10 cellular contexts compared by ENCODE assay signal in genomic region chr6:15330174-15330934, GRCh38.
DNase-seq lines count a peak whose midpoint lies in the region; ATAC-seq, FAIRE-seq and TF ChIP-seq lines count a peak whose summit lies in the region.
"Had no signal": no experiment of that assay in that cellular context is flagged by ENCODE, and none has a peak within 500 bp of the region (broad histone marks: within the 10 kb centered on the region; RNA-seq: fewer than 3 reads in every experiment).

No MANE protein-coding gene starts in this region.

- peak overlapping the region; percentile 74 for H3K27ac ChIP-seq in GM12878 (ENCODE audit: control insufficient read depth, insufficient read depth)

- peaks cover 50 to 95% (median 88%) of the 10 kb centered on the region in 4 donors for H3K4me1 Mint-ChIP-seq in naive thymus-derived CD8-positive, alpha-beta T cell

- H3K36me3 Mint-ChIP-seq in naive thymus-derived CD8-positive, alpha-beta T cell, result peaks cover 0 to 2% (median 0%) of the 10 kb centered on the region in 3 donors

- peaks cover 64% of the 10 kb centered on the region for H3K4me1 ChIP-seq in GM12878 (ENCODE audit: control insufficient read depth, insufficient read depth, low read length)

- intact Hi-C loops in GM12878 (cut with micrococcal nuclease; ENCODE audit: unreplicated experiment), result loop anchor here (2.0 kb wide), 2 partner anchors 28 to 56 kb away; no protein-coding TSS in a partner anchor

- SMC1A ChIA-PET in GM12878 (lab: Charles Lee; ENCODE audit: uncharacterized antibody, unreplicated experiment), result interaction anchor here (0.6 to 7.8 kb wide), 17 partner anchors 10 to 134 kb away, joined by 3 to 66 read pairs (median 4); no protein-coding TSS in a partner anchor

- no peak for FAIRE-seq in GM12878 (lab: Jason Lieb, UNC)

- H2AFZ ChIP-seq in GM12878 (ENCODE audit: control insufficient read depth, low read depth, low read length), result no peak overlapping the region

- peak; percentile 21 for ATAC-seq in GM12878
- no peak for ATAC-seq in naive thymus-derived CD8-positive, alpha-beta T cell
- ATAC-seq: left colon had no signal

- TF ChIP-seq EP300 in GM12878 (IDR thresholded peaks at IDR 0.05; ENCODE audit: borderline replicate concordance in 1 of 2, control insufficient read depth in 1 of 2, low read depth in 2 of 2, low read length in 2 of 2), result no peak

- BruUV-seq in GM12878 (replicated peaks; lab: Mats Ljungman, UMichigan), result no TSS peak

- TF ChIP-seq POLR2A in NB4 (IDR thresholded peaks at IDR 0.05; ENCODE audit: extremely low read depth, insufficient read length) (no peak), GM12878 (IDR thresholded peaks at IDR 0.05; ENCODE audit: low read depth, low read length) (no peak)

- POLR2A ChIA-PET in GM12878 (lab: Charles Lee), result interaction anchor here (0.6 to 2.5 kb wide), 10 partner anchors 10 to 111 kb away, joined by 3 to 8 read pairs (median 4); no protein-coding TSS in a partner anchor
- POLR2A ChIA-PET in naive thymus-derived CD8-positive, alpha-beta T cell (lab: Charles Lee), result no interaction called here

- CTCF ChIA-PET in GM12878 (lab: Yijun Ruan, JAX), result interaction anchor here (0.6 to 14.2 kb wide), 8 partner anchors 10 to 107 kb away, joined by 3 to 146 read pairs (median 3); no protein-coding TSS in a partner anchor

- H3K27me3 ChIP-seq in GM12878 (replicated peaks in 1 of 2; ENCODE audit: control insufficient read depth in 2 of 2, insufficient read depth in 2 of 2, low read length in 1 of 2), result no peaks in the 10 kb centered on the region

- TF ChIP-seq CTCF in NB4 (IDR thresholded peaks at IDR 0.05; ENCODE audit: low read depth, low read length) (no peak), GM12878 (IDR thresholded peaks at IDR 0.05 in 2 of 3, conservative IDR thresholded peaks at IDR 0.05 in 1 of 3; ENCODE audit: control insufficient read depth in 2 of 3, extremely low read depth in 1 of 3, insufficient read depth in 1 of 3, low read depth in 3 of 3, low read length in 3 of 3) (no peak)

- H3K27me3 Mint-ChIP-seq in naive thymus-derived CD8-positive, alpha-beta T cell, result no peaks in the 10 kb centered on the region

- H3K4me3 ChIP-seq in NB4 (ENCODE audit: low read depth, low read length), result no peak overlapping the region
- H3K4me3 ChIP-seq in GM12878, result peak overlapping the region; percentile 61; the same call in 1 of the 2 replicates

- H3K9me3 ChIP-seq in GM12878 (replicated peaks; ENCODE audit: control insufficient read depth, insufficient read depth, low read length), result no peaks in the 10 kb centered on the region

- H3K79me2 ChIP-seq in GM12878 (ENCODE audit: control insufficient read depth, insufficient read depth, low read length), result peaks cover 98% of the 10 kb centered on the region

- RAD21 ChIA-PET in GM12878 (lab: Charles Lee; ENCODE audit: unreplicated experiment), result interaction anchor here (0.7 to 4.7 kb wide), 12 partner anchors 9 to 128 kb away, joined by 3 to 42 read pairs (median 9); no protein-coding TSS in a partner anchor

- peak overlapping the region in 8 of 10 donors; percentile 13 to 79 (median 66) for H3K4me3 Mint-ChIP-seq in naive thymus-derived CD8-positive, alpha-beta T cell

- no peaks in the 10 kb centered on the region; a peak in 1 of 4 replicates for H3K36me3 ChIP-seq in GM12878 (ENCODE audit: control insufficient read depth in 2 of 2, insufficient read depth in 2 of 2, low read length in 1 of 2)

- H3K27ac Mint-ChIP-seq in naive thymus-derived CD8-positive, alpha-beta T cell, result peak overlapping the region in 7 of 10 donors; percentile 1 to 76 (median 35)

- H3K9me3 Mint-ChIP-seq in naive thymus-derived CD8-positive, alpha-beta T cell, result no peaks in the 10 kb centered on the region

- peak overlapping the region; percentile 82 for H3K4me2 ChIP-seq in GM12878 (ENCODE audit: control insufficient read depth, insufficient read depth)

- DNase-seq in GDM1 (lab: John Stamatoyannopoulos, UW) (peak; percentile 18), NB4 (ENCODE audit: low read depth) (peak; percentile 61), GM12878 (ENCODE audit: low read depth, low spot score) (no peak), NCI-H187 (lab: John Stamatoyannopoulos, UW) (no peak), KG1 (lab: John Stamatoyannopoulos, UW) (no peak), HT-29 (ENCODE audit: low spot score) (no peak)
- no peak for DNase-seq in naive thymus-derived CD8-positive, alpha-beta T cell
- DNase-seq in central memory CD4-positive, alpha-beta T cell, result no peak
- DNase-seq: left colon, NCI-H2171 treated with DMSO at 0.1 percent for 48 hours had no signal

- H3K9ac ChIP-seq in GM12878 (ENCODE audit: control insufficient read depth, insufficient read depth, low read length), result peak overlapping the region; percentile 53; the same call in 1 of the 2 replicates

- H4K20me1 ChIP-seq in GM12878 (ENCODE audit: control insufficient read depth, insufficient read depth), result no peaks in the 10 kb centered on the region

- TF ChIP-seq RAD21 in GM12878 (IDR thresholded peaks at IDR 0.05; ENCODE audit: insufficient read depth, low read depth, low read length), result no peak

- 50% methylated on average over 8 of the region's 8 CpGs for WGBS in GM12878 (ENCODE audit: insufficient coverage, insufficient replicate concordance, low lambda C conversion rate, missing lambda C conversion rate)

- in situ Hi-C loops in GM12878 (cut with MboI), result no loop called here

TF ChIP-seq in GM12878, 131 proteins besides CTCF, POLR2A, EP300 and RAD21 (continues in another document):
- no peak for TF ChIP-seq SRF (IDR thresholded peaks at IDR 0.05; ENCODE audit: low read depth in 2 of 2, low read length in 2 of 2)
- TF ChIP-seq SMAD5 (IDR thresholded peaks at IDR 0.05; ENCODE audit: low read depth), result no peak
- TF ChIP-seq CREB1 (IDR thresholded peaks at IDR 0.05; ENCODE audit: low read depth), result no peak
- TF ChIP-seq ESRRA (IDR thresholded peaks at IDR 0.05; ENCODE audit: low read length), result no peak
- TF ChIP-seq ZNF207 (IDR thresholded peaks at IDR 0.05; ENCODE audit: borderline replicate concordance), result no peak
- no peak for TF ChIP-seq ZNF592 (IDR thresholded peaks at IDR 0.05)
- no peak for TF ChIP-seq TCF3 (IDR thresholded peaks at IDR 0.05; ENCODE audit: borderline replicate concordance, insufficient read depth, low read depth, low read length)
- TF ChIP-seq HDGF (IDR thresholded peaks at IDR 0.05), result no peak
- TF ChIP-seq NR2F1 (conservative IDR thresholded peaks at IDR 0.05), result 0 out of 2 replicates have a peak, but pooled peaks have one; percentile 28
- TF ChIP-seq POLR2AphosphoS5 (IDR thresholded peaks at IDR 0.05; ENCODE audit: low read length), result no peak
- TF ChIP-seq SUZ12 (IDR thresholded peaks at IDR 0.05; ENCODE audit: unreplicated experiment), result no peak
- TF ChIP-seq KLF5 (IDR thresholded peaks at IDR 0.05; ENCODE audit: partially characterized antibody), result no peak
- no peak for TF ChIP-seq NRF1 (conservative IDR thresholded peaks at IDR 0.05; ENCODE audit: low read depth, low read length)
- TF ChIP-seq KAT2A (conservative IDR thresholded peaks at IDR 0.05; ENCODE audit: control insufficient read depth, low read depth, low read length), result no peak
- peak; percentile 54; the same call in 1 of the 2 replicates for TF ChIP-seq EED (IDR thresholded peaks at IDR 0.05; ENCODE audit: low read depth)
- TF ChIP-seq FOS (IDR thresholded peaks at IDR 0.05; ENCODE audit: borderline replicate concordance, extremely low read depth, insufficient read length), result no peak
- TF ChIP-seq RELB (IDR thresholded peaks at IDR 0.05; ENCODE audit: low read depth), result no peak
- no peak for TF ChIP-seq SPI1 (IDR thresholded peaks at IDR 0.05; ENCODE audit: borderline replicate concordance, insufficient read depth, low read depth, low read length)
- TF ChIP-seq SREBF1 (IDR thresholded peaks at IDR 0.05; ENCODE audit: low read length), result no peak

Comparison
In these comparisons a context has a peak if more than half of its experiments do, and no peak if none do; other contexts are left out.
1. DNase-seq: peak in GDM1 (single experiment) and NB4 (single experiment); none in GM12878 (single experiment), naive thymus-derived CD8-positive, alpha-beta T cell (0 of 10), NCI-H187 (0 of 2), KG1 (single experiment), HT-29 (single experiment) and central memory CD4-positive, alpha-beta T cell (single experiment).